Comparison of ENCODE assay signal across 19 cellular contexts in the genomic region with DNA sequence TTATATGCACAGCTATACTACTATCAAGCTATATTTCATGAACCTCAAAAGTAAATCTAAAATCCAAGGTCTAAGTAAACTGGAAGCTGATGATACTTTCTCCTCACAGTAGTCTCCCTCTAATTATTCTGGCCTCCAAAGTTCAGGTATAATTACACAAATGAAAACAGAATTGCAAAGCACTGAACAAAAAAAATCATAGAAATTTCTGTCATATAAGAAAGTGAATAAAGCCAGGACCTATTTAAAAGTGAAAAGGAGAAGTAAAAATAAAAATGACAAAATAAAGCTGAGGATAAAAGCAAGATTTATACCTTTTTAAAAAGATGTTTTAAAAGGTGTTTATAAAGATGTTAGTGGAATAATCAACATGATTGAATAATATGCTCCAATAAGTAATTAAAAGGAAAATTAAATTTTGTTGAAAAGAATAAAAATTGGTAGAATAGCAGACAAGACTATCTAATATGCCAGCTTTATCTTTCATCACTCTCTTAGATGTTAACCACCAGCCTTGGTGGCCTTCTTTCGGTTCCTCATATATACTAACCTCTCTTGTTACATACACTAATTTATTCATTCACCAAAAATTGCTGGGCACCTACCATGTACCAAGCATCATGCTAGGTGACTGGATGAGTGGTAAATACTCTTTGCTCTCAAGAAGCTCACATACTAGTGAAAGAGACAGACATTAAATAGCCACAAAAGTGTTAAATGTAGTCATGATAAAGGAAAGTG. TPM values are rescaled to one million over a fixed set of nuclear protein-coding genes. Genes with fewer than 3 reads are reported as not detected.
A peak's percentile ranks its signal among the peaks of the same experiment; 100 is the strongest.
DNase-seq lines count a peak whose midpoint lies in the region; ATAC-seq and TF ChIP-seq lines count a peak whose summit lies in the region.
"Had no signal": no experiment of that assay in that cellular context is flagged by ENCODE, and none has a peak within 500 bp of the region (broad histone marks: within the 10 kb centered on the region; RNA-seq: fewer than 3 reads in every experiment).

No MANE protein-coding gene starts in this region.

- no peaks in the 10 kb centered on the region for H3K9me3 ChIP-seq in OCI-LY7 (ENCODE audit: low read length)
- H3K9me3 ChIP-seq: prostate gland, SJCRH30 had no signal

- DNase-seq in OCI-LY7 (ENCODE audit: low spot score) (peak; percentile 77), dermis blood vessel endothelial cell (no peak), hepatic stellate cell (ENCODE audit: low spot score) (no peak), Kasumi-1 (lab: John Stamatoyannopoulos, UW) (no peak)
- DNase-seq: activated naive CD4-positive, alpha-beta T cell treated with anti-CD3 and anti-CD28 coated beads, Interleukin-2, amount 50 U/mL, for 16 hours; activated T-cell treated with anti-CD3 and anti-CD28 coated beads, Interleukin-2, amount 50 U/mL, for 24 hours; GF-D8; kidney; NCI-H1417; NCI-H345; SJCRH30; small intestine; stimulated activated CD4-positive, alpha-beta T cell treated with anti-CD3 and anti-CD28 coated beads, Interleukin-4, amount 100 ng/mL, for 24 hours had no signal

- peaks cover 32% of the 10 kb centered on the region for H3K4me1 ChIP-seq in OCI-LY7 (ENCODE audit: insufficient read depth, low read length, poor library complexity, severe bottlenecking)
- H3K4me1 ChIP-seq: prostate gland, SJCRH30 had no signal

- H3K27ac Mint-ChIP-seq in stimulated activated memory B cell treated with anti-CD40 and anti-IgM and Interleukin-4, amounts not matched to agents 10 μg/mL and 1 μg/mL and 100 μg/mL, for 72 hours, result peak overlapping the region; percentile 46
- H3K27ac Mint-ChIP-seq: activated T-cell treated with anti-CD3 and anti-CD28 coated beads, Interleukin-2, amount 50 U/mL, for 24 hours had no signal

- peak overlapping the region; percentile 59 for H3K4me3 ChIP-seq in OCI-LY7 (ENCODE audit: low read depth, low read length, poor library complexity, severe bottlenecking)
- H3K4me3 ChIP-seq: hepatocyte, prostate gland, SJCRH30 had no signal

- H3K27me3 Mint-ChIP-seq in stimulated activated memory B cell treated with anti-CD40 and anti-IgM and Interleukin-4, amounts not matched to agents 10 μg/mL and 1 μg/mL and 100 μg/mL, for 72 hours, result no peaks in the 10 kb centered on the region

- H3K79me2 ChIP-seq in OCI-LY7 (ENCODE audit: insufficient read depth, low read depth, low read length), result peaks cover 3% of the 10 kb centered on the region; the same call in 1 of the 2 replicates
- H3K79me2 ChIP-seq: hepatocyte had no signal

- peak overlapping the region; percentile 77; the same call in 1 of the 2 replicates for H2AFZ ChIP-seq in OCI-LY7 (ENCODE audit: low read length)
- H2AFZ ChIP-seq: hepatocyte had no signal

- CTCF ChIA-PET in OCI-LY7 (lab: Charles Lee; ENCODE audit: unreplicated experiment), result interaction anchor here (0.9 kb wide), 1 partner anchor 143 kb away, joined by 3 read pairs; no protein-coding TSS in a partner anchor

- no peaks in the 10 kb centered on the region for H3K36me3 ChIP-seq in OCI-LY7 (ENCODE audit: insufficient read depth, low read length)
- H3K36me3 ChIP-seq: prostate gland, SJCRH30 had no signal

- H3K36me3 Mint-ChIP-seq in stimulated activated memory B cell treated with anti-CD40 and anti-IgM and Interleukin-4, amounts not matched to agents 10 μg/mL and 1 μg/mL and 100 μg/mL, for 72 hours, result no peaks in the 10 kb centered on the region

- H3K27ac ChIP-seq in OCI-LY7 (ENCODE audit: low read depth, low read length, poor library complexity, severe bottlenecking), result peak overlapping the region; percentile 84
- H3K27ac ChIP-seq: hepatocyte, HL-60, prostate gland, SJCRH30 had no signal

- H4K20me1 ChIP-seq in OCI-LY7 (ENCODE audit: insufficient read depth, low read length), result no peaks in the 10 kb centered on the region

- POLR2A ChIA-PET in OCI-LY7 (lab: Charles Lee), result interaction anchor here (0.5 to 1.9 kb wide), 29 partner anchors 9 to 704 kb away, joined by 3 to 6 read pairs (median 3); no protein-coding TSS in a partner anchor

- ATAC-seq in GM18907 (IDR thresholded peaks at IDR 0.05; ENCODE audit: unreplicated experiment), result peak; percentile 64
- ATAC-seq in HG03432 (IDR thresholded peaks at IDR 0.05; ENCODE audit: unreplicated experiment), result peak; percentile 57
- peak; percentile 95 for ATAC-seq in stimulated activated memory B cell treated with anti-CD40 and anti-IgM and Interleukin-4, amounts not matched to agents 10 μg/mL and 1 μg/mL and 100 μg/mL, for 72 hours

- H3K4me3 Mint-ChIP-seq in stimulated activated memory B cell treated with anti-CD40 and anti-IgM and Interleukin-4, amounts not matched to agents 10 μg/mL and 1 μg/mL and 100 μg/mL, for 72 hours, result peak overlapping the region; percentile 21
- H3K4me3 Mint-ChIP-seq: activated T-cell treated with anti-CD3 and anti-CD28 coated beads, Interleukin-2, amount 50 U/mL, for 24 hours had no signal

- H3K9me3 Mint-ChIP-seq in stimulated activated memory B cell treated with anti-CD40 and anti-IgM and Interleukin-4, amounts not matched to agents 10 μg/mL and 1 μg/mL and 100 μg/mL, for 72 hours, result no peaks in the 10 kb centered on the region
- H3K9me3 Mint-ChIP-seq: activated T-cell treated with anti-CD3 and anti-CD28 coated beads, Interleukin-2, amount 50 U/mL, for 24 hours had no signal

- no TSS peak for BruUV-seq in OCI-LY7 (replicated peaks; lab: Mats Ljungman, UMichigan)

- H3K4me1 Mint-ChIP-seq in stimulated activated memory B cell treated with anti-CD40 and anti-IgM and Interleukin-4, amounts not matched to agents 10 μg/mL and 1 μg/mL and 100 μg/mL, for 72 hours, result peaks cover 18% of the 10 kb centered on the region

- no peaks in the 10 kb centered on the region for H3K9me2 ChIP-seq in OCI-LY7 (ENCODE audit: insufficient read depth, low read length)

- intact Hi-C loops in OCI-LY7 (cut with micrococcal nuclease; ENCODE audit: unreplicated experiment), result loop anchor here (2.0 to 5.0 kb wide), 2 partner anchors 99 to 544 kb away; partner anchors contain the start of gene SMG7

- H3K4me2 ChIP-seq in OCI-LY7 (ENCODE audit: low read length), result peak overlapping the region; percentile 64
- H3K4me2 ChIP-seq: hepatocyte had no signal

- TF ChIP-seq CTCF in OCI-LY7 (conservative IDR thresholded peaks at IDR 0.05; ENCODE audit: low read length), result no peak

RNA-seq across cellular contexts. Expression of gene SHCBP1L, which starts 25.1 kb away (rescaled TPM):
- total RNA-seq in OCI-LY7 (2014; rRNA removed; shearing (Covaris generic)), result 0.49 TPM in 1 of 2 replicates, not detected in the other
- 0.65 and 1.5 TPM in 2 replicates for total RNA-seq in OCI-LY7 (2022)
- under 0.01 TPM in 1 of 2 replicates, not detected in the other for total RNA-seq in dermis blood vessel endothelial cell
- total RNA-seq: hepatocyte, kidney, SJCRH30 had no signal
